ENCODE assay signal across 8 cellular contexts in genomic region chr2:39120771-39121522, GRCh38. TPM values are rescaled to one million over a fixed set of nuclear protein-coding genes. Genes with fewer than 3 reads are reported as not detected.
DNase-seq lines count a peak whose midpoint lies in the region; ATAC-seq and TF ChIP-seq lines count a peak whose summit lies in the region.

Gene SOS1 (minus strand): TSS chr2:39121051. CDS start chr2:39120422, 629 bp downstream.

- H3K4me1 ChIP-seq in adrenal gland (replicated peaks in 1 of 2), result peaks cover 20 to 44% of the 10 kb centered on the region in 2 donors
- H3K4me1 ChIP-seq in heart left ventricle, result peaks cover 0 to 56% (median 35%) of the 10 kb centered on the region in 12 donors

- 1 to 3% (median 1%) methylated on average over 23 to 60 of the region's 60 CpGs for WGBS in adrenal gland, 4 donors
- 0 to 2% (median 1%) methylated on average over 24 to 60 of the region's 60 CpGs for WGBS in heart left ventricle, 4 donors

- H3K27me3 ChIP-seq in adrenal gland, result no peaks in the 10 kb centered on the region
- H3K27me3 ChIP-seq in heart left ventricle, result no peaks in the 10 kb centered on the region

- H3K9me3 Mint-ChIP-seq in type B pancreatic cell, result peaks cover 4% of the 10 kb centered on the region

- H3K36me3 Mint-ChIP-seq in type B pancreatic cell, result peaks cover 5% of the 10 kb centered on the region

- H3K9me3 ChIP-seq in adrenal gland (replicated peaks in 1 of 3) (no peaks in the 10 kb centered on the region), heart left ventricle (no peaks in the 10 kb centered on the region)

- peak within 1 kb of the TSS; percentile 92 for H3K4me3 Mint-ChIP-seq in type B pancreatic cell

- TF ChIP-seq CTCF in adrenal gland (IDR thresholded peaks at IDR 0.05), result peak in 1 of 6 experiments; percentile 14
- peak in 1 of 12 donors; percentile 23 for TF ChIP-seq CTCF in heart left ventricle (IDR thresholded peaks at IDR 0.05)
- no peak for TF ChIP-seq CTCF in type B pancreatic cell (conservative IDR thresholded peaks at IDR 0.05)

- TF ChIP-seq POLR2A in GM15510 (IDR thresholded peaks at IDR 0.05; ENCODE audit: borderline replicate concordance, extremely low read depth, insufficient read length), result peak; percentile 87
- peak; percentile 72 to 95 for TF ChIP-seq POLR2A in adrenal gland (IDR thresholded peaks at IDR 0.05)
- TF ChIP-seq POLR2A in heart left ventricle (IDR thresholded peaks at IDR 0.05), result peak in 1 of 2 donors; percentile 89

- intact Hi-C loops in adrenal gland (cut with DNase I) (loop anchor here (10.0 kb wide), 2 partner anchors 56 to 104 kb away; no protein-coding TSS in a partner anchor), heart left ventricle (cut with DNase I) (loop anchor here in 9 of 10 donors (1.0 to 5.0 kb wide), 5 partner anchors 64 to 519 kb away; partner anchors contain the start of gene HNRNPLL (in 1 of the 9)), posterior cingulate gyrus (cut with DNase I) (loop anchor here (2.0 kb wide), 1 partner anchor 108 kb away; no protein-coding TSS in a partner anchor)

- DNase-seq in NCI-H146 treated with DMSO at 0.1 percent for 48 hours (lab: John Stamatoyannopoulos, UW; ENCODE audit: unreplicated experiment) (peak; percentile 92), T-helper 1 cell (peak; percentile 89 to 92 (median 91)), adrenal gland (peak; percentile 95 to 97 (median 96)), heart left ventricle (peak; percentile 95 to 98 (median 97)), posterior cingulate gyrus (peak; percentile 92 to 99 (median 94)), type B pancreatic cell (ENCODE audit: extremely low spot score, unreplicated experiment) (peak; percentile 98)

- H3K27ac Mint-ChIP-seq in type B pancreatic cell, result peak within 1 kb of the TSS; percentile 97

- H3K27ac ChIP-seq in adrenal gland (peak within 1 kb of the TSS; percentile 77 to 98 (median 93)), heart left ventricle (peak within 1 kb of the TSS; percentile 85 to 99 (median 94))

- H3K27me3 Mint-ChIP-seq in type B pancreatic cell, result no peaks in the 10 kb centered on the region

- H3K36me3 ChIP-seq in adrenal gland (replicated peaks in 1 of 2) (no peaks in the 10 kb centered on the region), heart left ventricle (peaks cover 0 to 4% (median 0%) of the 10 kb centered on the region in 9 donors)

- H3K4me1 Mint-ChIP-seq in type B pancreatic cell (ENCODE audit: unreplicated experiment), result peaks cover 38% of the 10 kb centered on the region

- H3K4me3 ChIP-seq in adrenal gland, result peak within 1 kb of the TSS; percentile 45 to 88 (median 78)
- H3K4me3 ChIP-seq in heart left ventricle, result peak within 1 kb of the TSS; percentile 76 to 96 (median 92)

- peak; percentile 40 for ATAC-seq in HG02884 (IDR thresholded peaks at IDR 0.05; ENCODE audit: unreplicated experiment)
- peak; percentile 83 to 86 (median 84) for ATAC-seq in heart left ventricle

RNA-seq across cellular contexts. Expression of gene SOS1, which starts in this region (rescaled TPM):
- total RNA-seq in adrenal gland (10 to 100 TPM; 13.3 to 42.0 (median 26.9) TPM), heart left ventricle (10 to 100 TPM; 17.6 to 54.5 (median 29.5) TPM), type B pancreatic cell (ENCODE audit: low replicate concordance) (54.2 and 63.8 TPM in 2 replicates)
- polyA plus RNA-seq in adrenal gland (10 to 100 TPM in 1 of 3 donors, 1 to 10 TPM in 2; 6.4 to 30.1 (median 6.5) TPM), heart left ventricle (10 to 100 TPM in 1 of 2 donors, 1 to 10 TPM in 1; 4.7 to 12.7 TPM)

Comparison
In these comparisons a context has a peak if more than half of its experiments do, and no peak if none do; other contexts are left out.
1. Peak in every context shown above with its lines: DNase-seq, ATAC-seq, H3K4me3 ChIP-seq and H3K27ac ChIP-seq.